In the genomic region with DNA sequence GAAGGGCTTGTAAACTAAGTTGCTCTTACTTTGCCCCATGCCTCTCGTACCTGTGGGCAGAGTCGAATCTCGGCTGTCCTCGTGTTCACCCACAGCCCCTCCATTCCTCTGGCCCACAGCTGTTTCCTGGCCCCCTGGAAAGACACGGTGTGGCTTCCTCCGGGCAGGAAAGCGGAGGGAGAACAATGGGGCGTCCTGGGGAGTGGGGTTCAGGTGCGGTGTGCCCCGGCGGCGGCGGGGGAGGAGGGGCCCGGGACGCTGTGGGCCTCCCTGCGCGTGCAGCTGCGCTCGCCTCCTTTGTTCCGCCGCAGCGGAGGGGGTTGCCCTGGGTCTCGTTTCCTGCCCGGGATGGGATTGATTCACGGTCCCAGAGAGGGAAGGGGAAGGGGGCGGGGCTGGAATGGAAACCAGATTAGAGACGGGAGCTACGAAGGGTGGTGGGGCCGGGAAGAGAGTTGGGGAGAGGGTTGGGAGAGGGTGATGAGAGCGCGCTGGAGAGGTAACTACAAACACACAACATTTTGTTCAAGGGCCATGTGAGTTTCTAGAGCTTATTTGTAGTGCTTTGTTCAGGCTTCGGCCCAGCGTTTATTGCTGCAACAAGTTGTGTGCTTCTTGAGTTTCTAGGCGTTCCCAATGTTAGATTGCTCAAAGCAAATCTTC, we compare ENCODE assay signal across 1 cellular context.
TF ChIP-seq lines count a peak whose summit lies in the region.

No MANE protein-coding gene starts in this region.

TF ChIP-seq in WTC11, 78 proteins besides CTCF, POLR2A, EP300 and RAD21 (continued from another document and continues in another):
- TF ChIP-seq, protein P1, sequence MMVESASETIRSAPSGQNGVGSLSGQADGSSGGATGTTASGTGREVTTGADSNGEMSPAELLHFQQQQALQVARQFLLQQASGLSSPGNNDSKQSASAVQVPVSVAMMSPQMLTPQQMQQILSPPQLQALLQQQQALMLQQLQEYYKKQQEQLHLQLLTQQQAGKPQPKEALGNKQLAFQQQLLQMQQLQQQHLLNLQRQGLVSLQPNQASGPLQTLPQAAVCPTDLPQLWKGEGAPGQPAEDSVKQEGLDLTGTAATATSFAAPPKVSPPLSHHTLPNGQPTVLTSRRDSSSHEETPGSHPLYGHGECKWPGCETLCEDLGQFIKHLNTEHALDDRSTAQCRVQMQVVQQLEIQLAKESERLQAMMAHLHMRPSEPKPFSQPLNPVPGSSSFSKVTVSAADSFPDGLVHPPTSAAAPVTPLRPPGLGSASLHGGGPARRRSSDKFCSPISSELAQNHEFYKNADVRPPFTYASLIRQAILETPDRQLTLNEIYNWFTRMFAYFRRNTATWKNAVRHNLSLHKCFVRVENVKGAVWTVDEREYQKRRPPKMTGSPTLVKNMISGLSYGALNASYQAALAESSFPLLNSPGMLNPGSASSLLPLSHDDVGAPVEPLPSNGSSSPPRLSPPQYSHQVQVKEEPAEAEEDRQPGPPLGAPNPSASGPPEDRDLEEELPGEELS (CRISPR knock-in tag; IDR thresholded peaks at IDR 0.05): no peak
- TF ChIP-seq, protein P2, sequence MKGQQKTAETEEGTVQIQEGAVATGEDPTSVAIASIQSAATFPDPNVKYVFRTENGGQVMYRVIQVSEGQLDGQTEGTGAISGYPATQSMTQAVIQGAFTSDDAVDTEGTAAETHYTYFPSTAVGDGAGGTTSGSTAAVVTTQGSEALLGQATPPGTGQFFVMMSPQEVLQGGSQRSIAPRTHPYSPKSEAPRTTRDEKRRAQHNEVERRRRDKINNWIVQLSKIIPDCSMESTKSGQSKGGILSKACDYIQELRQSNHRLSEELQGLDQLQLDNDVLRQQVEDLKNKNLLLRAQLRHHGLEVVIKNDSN (CRISPR knock-in tag; IDR thresholded peaks at IDR 0.05): no peak
- TF ChIP-seq FOXJ3 (CRISPR knock-in tag; IDR thresholded peaks at IDR 0.05; ENCODE audit: borderline replicate concordance): no peak
- TF ChIP-seq, protein P3, sequence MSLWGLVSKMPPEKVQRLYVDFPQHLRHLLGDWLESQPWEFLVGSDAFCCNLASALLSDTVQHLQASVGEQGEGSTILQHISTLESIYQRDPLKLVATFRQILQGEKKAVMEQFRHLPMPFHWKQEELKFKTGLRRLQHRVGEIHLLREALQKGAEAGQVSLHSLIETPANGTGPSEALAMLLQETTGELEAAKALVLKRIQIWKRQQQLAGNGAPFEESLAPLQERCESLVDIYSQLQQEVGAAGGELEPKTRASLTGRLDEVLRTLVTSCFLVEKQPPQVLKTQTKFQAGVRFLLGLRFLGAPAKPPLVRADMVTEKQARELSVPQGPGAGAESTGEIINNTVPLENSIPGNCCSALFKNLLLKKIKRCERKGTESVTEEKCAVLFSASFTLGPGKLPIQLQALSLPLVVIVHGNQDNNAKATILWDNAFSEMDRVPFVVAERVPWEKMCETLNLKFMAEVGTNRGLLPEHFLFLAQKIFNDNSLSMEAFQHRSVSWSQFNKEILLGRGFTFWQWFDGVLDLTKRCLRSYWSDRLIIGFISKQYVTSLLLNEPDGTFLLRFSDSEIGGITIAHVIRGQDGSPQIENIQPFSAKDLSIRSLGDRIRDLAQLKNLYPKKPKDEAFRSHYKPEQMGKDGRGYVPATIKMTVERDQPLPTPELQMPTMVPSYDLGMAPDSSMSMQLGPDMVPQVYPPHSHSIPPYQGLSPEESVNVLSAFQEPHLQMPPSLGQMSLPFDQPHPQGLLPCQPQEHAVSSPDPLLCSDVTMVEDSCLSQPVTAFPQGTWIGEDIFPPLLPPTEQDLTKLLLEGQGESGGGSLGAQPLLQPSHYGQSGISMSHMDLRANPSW (CRISPR knock-in tag; conservative IDR thresholded peaks at IDR 0.05; ENCODE audit: low read depth): no peak
- 0 out of 2 replicates have a peak, but pooled peaks have one; percentile 32 for TF ChIP-seq PRRX2 (CRISPR knock-in tag; IDR thresholded peaks at IDR 0.05)
- TF ChIP-seq, protein P4, sequence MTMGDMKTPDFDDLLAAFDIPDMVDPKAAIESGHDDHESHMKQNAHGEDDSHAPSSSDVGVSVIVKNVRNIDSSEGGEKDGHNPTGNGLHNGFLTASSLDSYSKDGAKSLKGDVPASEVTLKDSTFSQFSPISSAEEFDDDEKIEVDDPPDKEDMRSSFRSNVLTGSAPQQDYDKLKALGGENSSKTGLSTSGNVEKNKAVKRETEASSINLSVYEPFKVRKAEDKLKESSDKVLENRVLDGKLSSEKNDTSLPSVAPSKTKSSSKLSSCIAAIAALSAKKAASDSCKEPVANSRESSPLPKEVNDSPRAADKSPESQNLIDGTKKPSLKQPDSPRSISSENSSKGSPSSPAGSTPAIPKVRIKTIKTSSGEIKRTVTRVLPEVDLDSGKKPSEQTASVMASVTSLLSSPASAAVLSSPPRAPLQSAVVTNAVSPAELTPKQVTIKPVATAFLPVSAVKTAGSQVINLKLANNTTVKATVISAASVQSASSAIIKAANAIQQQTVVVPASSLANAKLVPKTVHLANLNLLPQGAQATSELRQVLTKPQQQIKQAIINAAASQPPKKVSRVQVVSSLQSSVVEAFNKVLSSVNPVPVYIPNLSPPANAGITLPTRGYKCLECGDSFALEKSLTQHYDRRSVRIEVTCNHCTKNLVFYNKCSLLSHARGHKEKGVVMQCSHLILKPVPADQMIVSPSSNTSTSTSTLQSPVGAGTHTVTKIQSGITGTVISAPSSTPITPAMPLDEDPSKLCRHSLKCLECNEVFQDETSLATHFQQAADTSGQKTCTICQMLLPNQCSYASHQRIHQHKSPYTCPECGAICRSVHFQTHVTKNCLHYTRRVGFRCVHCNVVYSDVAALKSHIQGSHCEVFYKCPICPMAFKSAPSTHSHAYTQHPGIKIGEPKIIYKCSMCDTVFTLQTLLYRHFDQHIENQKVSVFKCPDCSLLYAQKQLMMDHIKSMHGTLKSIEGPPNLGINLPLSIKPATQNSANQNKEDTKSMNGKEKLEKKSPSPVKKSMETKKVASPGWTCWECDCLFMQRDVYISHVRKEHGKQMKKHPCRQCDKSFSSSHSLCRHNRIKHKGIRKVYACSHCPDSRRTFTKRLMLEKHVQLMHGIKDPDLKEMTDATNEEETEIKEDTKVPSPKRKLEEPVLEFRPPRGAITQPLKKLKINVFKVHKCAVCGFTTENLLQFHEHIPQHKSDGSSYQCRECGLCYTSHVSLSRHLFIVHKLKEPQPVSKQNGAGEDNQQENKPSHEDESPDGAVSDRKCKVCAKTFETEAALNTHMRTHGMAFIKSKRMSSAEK (CRISPR knock-in tag; IDR thresholded peaks at IDR 0.05; ENCODE audit: borderline replicate concordance): no peak
- TF ChIP-seq MYBL2 (CRISPR knock-in tag; IDR thresholded peaks at IDR 0.05): peak; percentile 83
- no peak for TF ChIP-seq TCF7 (CRISPR knock-in tag; IDR thresholded peaks at IDR 0.05; ENCODE audit: low read depth)
- TF ChIP-seq NR3C1 (CRISPR knock-in tag; conservative IDR thresholded peaks at IDR 0.05; ENCODE audit: low read depth): peak; percentile 92; the same call in 1 of the 2 replicates
- 0 out of 2 replicates have a peak, but pooled peaks have one; percentile 52 for TF ChIP-seq CREM (CRISPR knock-in tag; IDR thresholded peaks at IDR 0.05)
- TF ChIP-seq, protein P5, sequence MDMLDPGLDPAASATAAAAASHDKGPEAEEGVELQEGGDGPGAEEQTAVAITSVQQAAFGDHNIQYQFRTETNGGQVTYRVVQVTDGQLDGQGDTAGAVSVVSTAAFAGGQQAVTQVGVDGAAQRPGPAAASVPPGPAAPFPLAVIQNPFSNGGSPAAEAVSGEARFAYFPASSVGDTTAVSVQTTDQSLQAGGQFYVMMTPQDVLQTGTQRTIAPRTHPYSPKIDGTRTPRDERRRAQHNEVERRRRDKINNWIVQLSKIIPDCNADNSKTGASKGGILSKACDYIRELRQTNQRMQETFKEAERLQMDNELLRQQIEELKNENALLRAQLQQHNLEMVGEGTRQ (CRISPR knock-in tag; IDR thresholded peaks at IDR 0.05): peak; percentile 18; the same call in 1 of the 2 replicates
- TF ChIP-seq, protein P6, sequence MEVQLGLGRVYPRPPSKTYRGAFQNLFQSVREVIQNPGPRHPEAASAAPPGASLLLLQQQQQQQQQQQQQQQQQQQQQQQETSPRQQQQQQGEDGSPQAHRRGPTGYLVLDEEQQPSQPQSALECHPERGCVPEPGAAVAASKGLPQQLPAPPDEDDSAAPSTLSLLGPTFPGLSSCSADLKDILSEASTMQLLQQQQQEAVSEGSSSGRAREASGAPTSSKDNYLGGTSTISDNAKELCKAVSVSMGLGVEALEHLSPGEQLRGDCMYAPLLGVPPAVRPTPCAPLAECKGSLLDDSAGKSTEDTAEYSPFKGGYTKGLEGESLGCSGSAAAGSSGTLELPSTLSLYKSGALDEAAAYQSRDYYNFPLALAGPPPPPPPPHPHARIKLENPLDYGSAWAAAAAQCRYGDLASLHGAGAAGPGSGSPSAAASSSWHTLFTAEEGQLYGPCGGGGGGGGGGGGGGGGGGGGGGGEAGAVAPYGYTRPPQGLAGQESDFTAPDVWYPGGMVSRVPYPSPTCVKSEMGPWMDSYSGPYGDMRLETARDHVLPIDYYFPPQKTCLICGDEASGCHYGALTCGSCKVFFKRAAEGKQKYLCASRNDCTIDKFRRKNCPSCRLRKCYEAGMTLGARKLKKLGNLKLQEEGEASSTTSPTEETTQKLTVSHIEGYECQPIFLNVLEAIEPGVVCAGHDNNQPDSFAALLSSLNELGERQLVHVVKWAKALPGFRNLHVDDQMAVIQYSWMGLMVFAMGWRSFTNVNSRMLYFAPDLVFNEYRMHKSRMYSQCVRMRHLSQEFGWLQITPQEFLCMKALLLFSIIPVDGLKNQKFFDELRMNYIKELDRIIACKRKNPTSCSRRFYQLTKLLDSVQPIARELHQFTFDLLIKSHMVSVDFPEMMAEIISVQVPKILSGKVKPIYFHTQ (CRISPR knock-in tag; IDR thresholded peaks at IDR 0.05): no peak
- TF ChIP-seq ZNF232 (CRISPR knock-in tag; IDR thresholded peaks at IDR 0.05): peak; percentile 10; the same call in 1 of the 2 replicates
- TF ChIP-seq JAZF1 (CRISPR knock-in tag; IDR thresholded peaks at IDR 0.05): no peak
- TF ChIP-seq SMAD3 (CRISPR knock-in tag; IDR thresholded peaks at IDR 0.05; ENCODE audit: borderline replicate concordance): no peak
- TF ChIP-seq, protein P7, sequence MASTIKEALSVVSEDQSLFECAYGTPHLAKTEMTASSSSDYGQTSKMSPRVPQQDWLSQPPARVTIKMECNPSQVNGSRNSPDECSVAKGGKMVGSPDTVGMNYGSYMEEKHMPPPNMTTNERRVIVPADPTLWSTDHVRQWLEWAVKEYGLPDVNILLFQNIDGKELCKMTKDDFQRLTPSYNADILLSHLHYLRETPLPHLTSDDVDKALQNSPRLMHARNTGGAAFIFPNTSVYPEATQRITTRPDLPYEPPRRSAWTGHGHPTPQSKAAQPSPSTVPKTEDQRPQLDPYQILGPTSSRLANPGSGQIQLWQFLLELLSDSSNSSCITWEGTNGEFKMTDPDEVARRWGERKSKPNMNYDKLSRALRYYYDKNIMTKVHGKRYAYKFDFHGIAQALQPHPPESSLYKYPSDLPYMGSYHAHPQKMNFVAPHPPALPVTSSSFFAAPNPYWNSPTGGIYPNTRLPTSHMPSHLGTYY (CRISPR knock-in tag; IDR thresholded peaks at IDR 0.05): no peak
- TF ChIP-seq JUN (CRISPR knock-in tag; IDR thresholded peaks at IDR 0.05): peak; percentile 63; the same call in 1 of the 2 replicates
- TF ChIP-seq ZNF416 (CRISPR knock-in tag; IDR thresholded peaks at IDR 0.05): no peak
- TF ChIP-seq SP1 (CRISPR knock-in tag; conservative IDR thresholded peaks at IDR 0.05): peak; percentile 78
- peak; percentile 95 for TF ChIP-seq ZNF121 (CRISPR knock-in tag; IDR thresholded peaks at IDR 0.05)
- peak; percentile 47; the same call in 1 of the 2 replicates for TF ChIP-seq NFE2L1 (CRISPR knock-in tag; IDR thresholded peaks at IDR 0.05)
- no peak for TF ChIP-seq ZNF396 (CRISPR knock-in tag; IDR thresholded peaks at IDR 0.05; ENCODE audit: borderline replicate concordance)
- TF ChIP-seq, protein P8, sequence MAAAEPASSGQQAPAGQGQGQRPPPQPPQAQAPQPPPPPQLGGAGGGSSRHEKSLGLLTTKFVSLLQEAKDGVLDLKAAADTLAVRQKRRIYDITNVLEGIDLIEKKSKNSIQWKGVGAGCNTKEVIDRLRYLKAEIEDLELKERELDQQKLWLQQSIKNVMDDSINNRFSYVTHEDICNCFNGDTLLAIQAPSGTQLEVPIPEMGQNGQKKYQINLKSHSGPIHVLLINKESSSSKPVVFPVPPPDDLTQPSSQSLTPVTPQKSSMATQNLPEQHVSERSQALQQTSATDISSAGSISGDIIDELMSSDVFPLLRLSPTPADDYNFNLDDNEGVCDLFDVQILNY (CRISPR knock-in tag; IDR thresholded peaks at IDR 0.05): peak; percentile 64; the same call in 1 of the 2 replicates
- TF ChIP-seq ETV6 (CRISPR knock-in tag; IDR thresholded peaks at IDR 0.05): no peak; the same call in 1 of the 2 replicates
- TF ChIP-seq, protein P9, sequence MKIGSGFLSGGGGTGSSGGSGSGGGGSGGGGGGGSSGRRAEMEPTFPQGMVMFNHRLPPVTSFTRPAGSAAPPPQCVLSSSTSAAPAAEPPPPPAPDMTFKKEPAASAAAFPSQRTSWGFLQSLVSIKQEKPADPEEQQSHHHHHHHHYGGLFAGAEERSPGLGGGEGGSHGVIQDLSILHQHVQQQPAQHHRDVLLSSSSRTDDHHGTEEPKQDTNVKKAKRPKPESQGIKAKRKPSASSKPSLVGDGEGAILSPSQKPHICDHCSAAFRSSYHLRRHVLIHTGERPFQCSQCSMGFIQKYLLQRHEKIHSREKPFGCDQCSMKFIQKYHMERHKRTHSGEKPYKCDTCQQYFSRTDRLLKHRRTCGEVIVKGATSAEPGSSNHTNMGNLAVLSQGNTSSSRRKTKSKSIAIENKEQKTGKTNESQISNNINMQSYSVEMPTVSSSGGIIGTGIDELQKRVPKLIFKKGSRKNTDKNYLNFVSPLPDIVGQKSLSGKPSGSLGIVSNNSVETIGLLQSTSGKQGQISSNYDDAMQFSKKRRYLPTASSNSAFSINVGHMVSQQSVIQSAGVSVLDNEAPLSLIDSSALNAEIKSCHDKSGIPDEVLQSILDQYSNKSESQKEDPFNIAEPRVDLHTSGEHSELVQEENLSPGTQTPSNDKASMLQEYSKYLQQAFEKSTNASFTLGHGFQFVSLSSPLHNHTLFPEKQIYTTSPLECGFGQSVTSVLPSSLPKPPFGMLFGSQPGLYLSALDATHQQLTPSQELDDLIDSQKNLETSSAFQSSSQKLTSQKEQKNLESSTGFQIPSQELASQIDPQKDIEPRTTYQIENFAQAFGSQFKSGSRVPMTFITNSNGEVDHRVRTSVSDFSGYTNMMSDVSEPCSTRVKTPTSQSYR (CRISPR knock-in tag; IDR thresholded peaks at IDR 0.05): peak; percentile 75
- TF ChIP-seq, protein P10, sequence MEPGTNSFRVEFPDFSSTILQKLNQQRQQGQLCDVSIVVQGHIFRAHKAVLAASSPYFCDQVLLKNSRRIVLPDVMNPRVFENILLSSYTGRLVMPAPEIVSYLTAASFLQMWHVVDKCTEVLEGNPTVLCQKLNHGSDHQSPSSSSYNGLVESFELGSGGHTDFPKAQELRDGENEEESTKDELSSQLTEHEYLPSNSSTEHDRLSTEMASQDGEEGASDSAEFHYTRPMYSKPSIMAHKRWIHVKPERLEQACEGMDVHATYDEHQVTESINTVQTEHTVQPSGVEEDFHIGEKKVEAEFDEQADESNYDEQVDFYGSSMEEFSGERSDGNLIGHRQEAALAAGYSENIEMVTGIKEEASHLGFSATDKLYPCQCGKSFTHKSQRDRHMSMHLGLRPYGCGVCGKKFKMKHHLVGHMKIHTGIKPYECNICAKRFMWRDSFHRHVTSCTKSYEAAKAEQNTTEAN (CRISPR knock-in tag; IDR thresholded peaks at IDR 0.05): no peak; the same call in none of the 2 replicates
- TF ChIP-seq GABPB1 (CRISPR knock-in tag; IDR thresholded peaks at IDR 0.05): peak; percentile 38; the same call in 1 of the 2 replicates
- TF ChIP-seq RELA (CRISPR knock-in tag; IDR thresholded peaks at IDR 0.05; ENCODE audit: borderline replicate concordance): no peak
